In genomic region chr7:47310020-47310419, GRCh38 we compare ENCODE assay signal across 16 cellular contexts.
DNase-seq lines count a peak whose midpoint lies in the region; ATAC-seq and TF ChIP-seq lines count a peak whose summit lies in the region.
"Had no signal": no experiment of that assay in that cellular context is flagged by ENCODE, and none has a peak within 500 bp of the region (broad histone marks: within the 10 kb centered on the region; RNA-seq: fewer than 3 reads in every experiment).

No MANE protein-coding gene starts in this region.

- DNase-seq in right atrium auricular region (ENCODE audit: low spot score) = no peak
- DNase-seq in left ventricle myocardium superior = no peak
- peak; percentile 52 for DNase-seq in cerebellar cortex (ENCODE audit: low spot score)
- DNase-seq in midbrain (lab: John Stamatoyannopoulos, UW) = peak; percentile 52
- DNase-seq in CD14-positive monocyte (ENCODE audit: low spot score) = no peak
- DNase-seq in epidermal melanocyte (ENCODE audit: insufficient read length, low spot score) = no peak
- no peak for DNase-seq in ACHN
- DNase-seq: GOT3, KG1, NCI-H1092 treated with DMSO at 0.1 percent for 48 hours, NCI-H187, NCI-H446, NCI-H774, PC-9 had no signal

- H3K27ac ChIP-seq in right atrium auricular region (peak overlapping the region; percentile 23 to 44), thymus (ENCODE audit: low read depth) (peak overlapping the region; percentile 2)
- H3K27ac ChIP-seq: C4-2B, PC-9 had no signal

- 94% methylated on average over 2 of the region's 2 CpGs for WGBS in thymus

- no peaks in the 10 kb centered on the region for H3K27me3 Mint-ChIP-seq in CD14-positive monocyte (ENCODE audit: low read depth in 3 of 3)

- in situ Hi-C loops in ACHN (cut with HindIII; ENCODE audit: low pct_ligation_motif_present, low pct_unique_long_range_greater_than_20kb, low sequenced_read_pairs) = no loop called here

- no peak overlapping the region for H3K27ac Mint-ChIP-seq in CD14-positive monocyte

- no peak for TF ChIP-seq CTCF in right atrium auricular region (IDR thresholded peaks at IDR 0.05)
- TF ChIP-seq CTCF in CD14-positive monocyte (IDR thresholded peaks at IDR 0.05) = no peak

- H3K9me3 Mint-ChIP-seq in CD14-positive monocyte = peaks cover 0 to 10% (median 5%) of the 10 kb centered on the region in 7 donors

- intact Hi-C loops in left ventricle myocardium superior (cut with micrococcal nuclease) (no loop called here), CD14-positive monocyte (cut with micrococcal nuclease) (no loop called here)

- no peak overlapping the region for H3K4me3 Mint-ChIP-seq in CD14-positive monocyte

- H3K36me3 ChIP-seq in right atrium auricular region (no peaks in the 10 kb centered on the region), thymus (ENCODE audit: control insufficient read depth, insufficient read depth) (no peaks in the 10 kb centered on the region)

- peaks cover 45 to 69% of the 10 kb centered on the region in 2 donors for H3K36me3 Mint-ChIP-seq in CD14-positive monocyte

- H3K4me1 ChIP-seq in right atrium auricular region (peaks cover 0 to 36% of the 10 kb centered on the region in 2 donors), thymus (ENCODE audit: control insufficient read depth, insufficient read depth, low read length) (no peaks in the 10 kb centered on the region)

- H3K4me3 ChIP-seq in right atrium auricular region (no peak overlapping the region), thymus (ENCODE audit: low read length) (no peak overlapping the region)
- H3K4me3 ChIP-seq: PC-9 had no signal

- H3K27me3 ChIP-seq in right atrium auricular region (no peaks in the 10 kb centered on the region), thymus (ENCODE audit: control insufficient read depth, insufficient read depth) (no peaks in the 10 kb centered on the region)

- no peak for ATAC-seq in left ventricle myocardium superior

- no peaks in the 10 kb centered on the region for H3K4me1 Mint-ChIP-seq in CD14-positive monocyte

- H3K9me3 ChIP-seq in right atrium auricular region (no peaks in the 10 kb centered on the region), thymus (ENCODE audit: control insufficient read depth) (no peaks in the 10 kb centered on the region)

Comparison
In these comparisons a context has a peak if more than half of its experiments do, and no peak if none do; other contexts are left out.
1. DNase-seq: peak in cerebellar cortex (single experiment) and midbrain (single experiment); none in right atrium auricular region (single experiment), left ventricle myocardium superior (single experiment), CD14-positive monocyte (single experiment), epidermal melanocyte (single experiment) and ACHN (single experiment).